In genomic region chr3:187821616-187822317, GRCh38 we compare ENCODE assay signal across 28 cellular contexts.
DNase-seq lines count a peak whose midpoint lies in the region; ATAC-seq lines count a peak whose summit lies in the region.
"Had no signal": no experiment of that assay in that cellular context is flagged by ENCODE, and none has a peak within 500 bp of the region (broad histone marks: within the 10 kb centered on the region; RNA-seq: fewer than 3 reads in every experiment).

No MANE protein-coding gene starts in this region.

- CTCF ChIA-PET in activated CD4-positive, alpha-beta T cell treated with anti-CD3 and anti-CD28 coated beads, Interleukin-2, amount 10 ng/mL, durations not matched to agents 7 days and 5 days (lab: Charles Lee), result no interaction called here

- no peak for DNase-seq in activated CD4-positive, alpha-beta T cell treated with anti-CD3 and anti-CD28 coated beads, Interleukin-2, amount 10 ng/mL, durations not matched to agents 7 days and 5 days
- no peak for DNase-seq in activated CD4-positive, alpha-beta T cell treated with anti-CD3 and anti-CD28 coated beads, Interleukin-2, amount 50 U/mL, for 48 hours
- peak; percentile 43 for DNase-seq in ELR (ENCODE audit: low read depth)
- no peak for DNase-seq in central memory CD8-positive, alpha-beta T cell (ENCODE audit: low spot score in 2 of 2)
- DNase-seq in natural killer cell treated with Interleukin-12 subunit alpha and Interleukin-12 subunit beta and Interleukin-15 and Interleukin-18, amount 100 ng/mL, for 72 hours (ENCODE audit: low spot score), result no peak
- DNase-seq in HuH-7 (ENCODE audit: low spot score), result no peak
- no peak for DNase-seq in HUDEP-2 (lab: John Stamatoyannopoulos, UW; ENCODE audit: unreplicated experiment in 76 of 76)
- DNase-seq: activated CD4-positive, alpha-beta T cell treated with anti-CD3 and anti-CD28 coated beads for 4 hours; activated effector memory CD4-positive, alpha-beta T cell treated with Interleukin-2 at 50 U/mL for 16 hours; activated naive CD8-positive, alpha-beta T cell treated with anti-CD3 and anti-CD28 coated beads, Interleukin-2, amount 50 U/mL, for 24 hours; central memory CD4-positive, alpha-beta T cell; DMS 273 treated with DMSO at 0.1 percent for 48 hours; H9; hypothalamus; left ventricle myocardium inferior; midbrain; naive thymus-derived CD4-positive, alpha-beta T cell; NCI-H1048; NCI-H1694; NCI-H446 treated with DMSO at 0.1 percent for 48 hours; ovary; retina; SK-N-SH; stomach; tibial artery had no signal

- peaks cover 5% of the 10 kb centered on the region for H3K27me3 Mint-ChIP-seq in activated CD4-positive, alpha-beta T cell treated with anti-CD3 and anti-CD28 coated beads, Interleukin-2, amount 10 ng/mL, durations not matched to agents 7 days and 5 days
- no peaks in the 10 kb centered on the region for H3K27me3 Mint-ChIP-seq in central memory CD8-positive, alpha-beta T cell
- H3K27me3 Mint-ChIP-seq in natural killer cell treated with Interleukin-12 subunit alpha and Interleukin-12 subunit beta and Interleukin-15 and Interleukin-18, amount 100 ng/mL, for 72 hours, result no peaks in the 10 kb centered on the region
- H3K27me3 Mint-ChIP-seq: activated naive CD8-positive, alpha-beta T cell treated with anti-CD3 and anti-CD28 coated beads, Interleukin-2, amount 50 U/mL, for 24 hours; CD4-positive, alpha-beta memory T cell; naive thymus-derived CD4-positive, alpha-beta T cell had no signal

- H3K4me3 Mint-ChIP-seq in activated CD4-positive, alpha-beta T cell treated with anti-CD3 and anti-CD28 coated beads, Interleukin-2, amount 10 ng/mL, durations not matched to agents 7 days and 5 days, result no peak overlapping the region
- no peak overlapping the region for H3K4me3 Mint-ChIP-seq in central memory CD8-positive, alpha-beta T cell
- peak overlapping the region; percentile 44 for H3K4me3 Mint-ChIP-seq in natural killer cell treated with Interleukin-12 subunit alpha and Interleukin-12 subunit beta and Interleukin-15 and Interleukin-18, amount 100 ng/mL, for 72 hours
- H3K4me3 Mint-ChIP-seq: activated naive CD8-positive, alpha-beta T cell treated with anti-CD3 and anti-CD28 coated beads, Interleukin-2, amount 50 U/mL, for 24 hours; dendritic cell treated with granulocyte-macrophage colony-stimulating factor and Interleukin-4, amounts not matched to agents 40 ng/mL and 50 ng/mL, for 4 days; H9 had no signal

- ATAC-seq in central memory CD8-positive, alpha-beta T cell (replicated peaks; ENCODE audit: extremely low read depth, poor library complexity, severe bottlenecking), result no peak
- ATAC-seq in natural killer cell treated with Interleukin-12 subunit alpha and Interleukin-12 subunit beta and Interleukin-15 and Interleukin-18, amount 100 ng/mL, for 72 hours, result no peak
- ATAC-seq in GM21528 (IDR thresholded peaks at IDR 0.05; ENCODE audit: low FRiP score, unreplicated experiment), result no peak

- H3K36me3 Mint-ChIP-seq in activated CD4-positive, alpha-beta T cell treated with anti-CD3 and anti-CD28 coated beads, Interleukin-2, amount 10 ng/mL, durations not matched to agents 7 days and 5 days (ENCODE audit: low read depth), result peaks cover 20% of the 10 kb centered on the region
- H3K36me3 Mint-ChIP-seq in central memory CD8-positive, alpha-beta T cell (ENCODE audit: insufficient read depth), result peaks cover 6% of the 10 kb centered on the region
- H3K36me3 Mint-ChIP-seq in natural killer cell treated with Interleukin-12 subunit alpha and Interleukin-12 subunit beta and Interleukin-15 and Interleukin-18, amount 100 ng/mL, for 72 hours, result peaks cover 8% of the 10 kb centered on the region

- H3K27ac Mint-ChIP-seq in activated CD4-positive, alpha-beta T cell treated with anti-CD3 and anti-CD28 coated beads, Interleukin-2, amount 10 ng/mL, durations not matched to agents 7 days and 5 days, result peak overlapping the region; percentile 79
- H3K27ac Mint-ChIP-seq in central memory CD8-positive, alpha-beta T cell (ENCODE audit: low read depth), result peak overlapping the region; percentile 56
- peak overlapping the region; percentile 70 to 79 for H3K27ac Mint-ChIP-seq in natural killer cell treated with Interleukin-12 subunit alpha and Interleukin-12 subunit beta and Interleukin-15 and Interleukin-18, amount 100 ng/mL, for 72 hours
- H3K27ac Mint-ChIP-seq: dendritic cell treated with granulocyte-macrophage colony-stimulating factor and Interleukin-4, amounts not matched to agents 40 ng/mL and 50 ng/mL, for 4 days; H9 had no signal

- peaks cover 20% of the 10 kb centered on the region for H3K9me3 Mint-ChIP-seq in activated CD4-positive, alpha-beta T cell treated with anti-CD3 and anti-CD28 coated beads, Interleukin-2, amount 10 ng/mL, durations not matched to agents 7 days and 5 days
- H3K9me3 Mint-ChIP-seq in central memory CD8-positive, alpha-beta T cell, result peaks cover 7% of the 10 kb centered on the region
- peaks cover 10% of the 10 kb centered on the region for H3K9me3 Mint-ChIP-seq in natural killer cell treated with Interleukin-12 subunit alpha and Interleukin-12 subunit beta and Interleukin-15 and Interleukin-18, amount 100 ng/mL, for 72 hours
- H3K9me3 Mint-ChIP-seq: dendritic cell treated with granulocyte-macrophage colony-stimulating factor and Interleukin-4, amounts not matched to agents 40 ng/mL and 50 ng/mL, for 4 days had no signal

- POLR2A ChIA-PET in activated CD4-positive, alpha-beta T cell treated with anti-CD3 and anti-CD28 coated beads, Interleukin-2, amount 10 ng/mL, durations not matched to agents 7 days and 5 days (lab: Charles Lee), result no interaction called here

- peaks cover 29% of the 10 kb centered on the region for H3K4me1 Mint-ChIP-seq in activated CD4-positive, alpha-beta T cell treated with anti-CD3 and anti-CD28 coated beads, Interleukin-2, amount 10 ng/mL, durations not matched to agents 7 days and 5 days
- peaks cover 25% of the 10 kb centered on the region for H3K4me1 Mint-ChIP-seq in central memory CD8-positive, alpha-beta T cell
- peaks cover 29% of the 10 kb centered on the region in 2 donors for H3K4me1 Mint-ChIP-seq in natural killer cell treated with Interleukin-12 subunit alpha and Interleukin-12 subunit beta and Interleukin-15 and Interleukin-18, amount 100 ng/mL, for 72 hours (ENCODE audit: low read depth in 2 of 2)
- H3K4me1 Mint-ChIP-seq: H9 had no signal
